ENCODE assay signal across 8 cellular contexts in genomic region chr11:45717526-45717925, GRCh38. TPM values are rescaled to one million over a fixed set of nuclear protein-coding genes. Genes with fewer than 3 reads are reported as not detected.
"Had no signal": no experiment of that assay in that cellular context is flagged by ENCODE, and none has a peak within 500 bp of the region (broad histone marks: within the 10 kb centered on the region; RNA-seq: fewer than 3 reads in every experiment).

No MANE protein-coding gene starts in this region.

- ATAC-seq: HCT116 had no signal

- H3K27ac ChIP-seq: GM23248 had no signal

- H3K4me3 Mint-ChIP-seq: H9, HFFc6 had no signal

- H3K27ac Mint-ChIP-seq: H9, HFFc6 had no signal

- DNase-seq: GM23248, GOT3, H7, H9, HCEC 1CT, HFFc6 had no signal

- H3K9me3 Mint-ChIP-seq: H9, HFFc6 had no signal

- H3K4me1 ChIP-seq: HAP-1 had no signal

- H3K36me3 ChIP-seq: HAP-1 had no signal

- H3K4me3 ChIP-seq: GM23248, HAP-1 had no signal

- H2AFZ ChIP-seq: GM23248 had no signal

RNA-seq across cellular contexts. Expression of gene CHST1, which starts 52.1 kb away (rescaled TPM):
- total RNA-seq: GM23248 had no signal
